Comparison of ENCODE assay signal across 24 cellular contexts in genomic region chr1:220315070-220315839, GRCh38. TPM values are rescaled to one million over a fixed set of nuclear protein-coding genes. Genes with fewer than 3 reads are reported as not detected.
A peak's percentile ranks its signal among the peaks of the same experiment; 100 is the strongest.
DNase-seq lines count a peak whose midpoint lies in the region; ATAC-seq, FAIRE-seq and TF ChIP-seq lines count a peak whose summit lies in the region.
"Had no signal": no experiment of that assay in that cellular context is flagged by ENCODE, and none has a peak within 500 bp of the region (broad histone marks: within the 10 kb centered on the region; RNA-seq: fewer than 3 reads in every experiment).

No MANE protein-coding gene starts in this region.

- DNase-seq in MCF 10A (ENCODE audit: unreplicated experiment), result peak; percentile 62
- no peak for DNase-seq in breast epithelium (ENCODE audit: low spot score in 2 of 2)
- DNase-seq in epithelial cell of prostate (ENCODE audit: low read depth, low spot score), result peak; percentile 18
- no peak for DNase-seq in heart right ventricle
- DNase-seq in stimulated activated effector memory CD8-positive, alpha-beta T cell treated with anti-CD3 and anti-CD28 coated beads, Interleukin-12 subunit alpha, Interleukin-12 subunit beta, amount 100 ng/mL, for 72 hours (ENCODE audit: low spot score in 2 of 2), result peak in 1 of 2 donors; percentile 38
- DNase-seq in stimulated activated CD4-positive, alpha-beta T cell treated with anti-CD3 and anti-CD28 coated beads, Interleukin-15, amount 100 ng/mL, for 24 hours, result no peak
- DNase-seq in urothelium cell line (ENCODE audit: low spot score), result no peak
- DNase-seq: 8988T; Caco-2; CD4-positive, alpha-beta memory T cell; DMS 273 treated with DMSO at 0.1 percent for 48 hours; NCI-H1417; NCI-H187 treated with DMSO at 0.1 percent for 48 hours; NCI-H226; NCI-H510A treated with DMSO at 0.1 percent for 48 hours; NCI-H82; OCI-M1; SHP77 had no signal

- POLR2A ChIA-PET in MCF 10A (lab: Yijun Ruan, JAX), result interaction anchor here (1.0 to 2.0 kb wide), 6 partner anchors 11 to 125 kb away, joined by 3 to 20 read pairs (median 4); no protein-coding TSS in a partner anchor

- H3K27me3 ChIP-seq in breast epithelium (no peaks in the 10 kb centered on the region), heart right ventricle (no peaks in the 10 kb centered on the region)
- H3K27me3 ChIP-seq: BLaER1 treated with 17β-estradiol and CSF1 and Interleukin-3, amounts not matched to agents 10 nM and 100 nM had no signal

- H3K4me3 ChIP-seq in breast epithelium (no peak overlapping the region), heart right ventricle (no peak overlapping the region)
- H3K4me3 ChIP-seq: BLaER1 treated with 17β-estradiol and CSF1 and Interleukin-3, amounts not matched to agents 10 nM and 100 nM had no signal

- no peaks in the 10 kb centered on the region for H3K27me3 Mint-ChIP-seq in MCF 10A (ENCODE audit: insufficient read depth, unreplicated experiment)

- H3K36me3 Mint-ChIP-seq in MCF 10A (ENCODE audit: insufficient read depth, unreplicated experiment), result no peaks in the 10 kb centered on the region
- H3K36me3 Mint-ChIP-seq in stimulated activated effector memory CD8-positive, alpha-beta T cell treated with anti-CD3 and anti-CD28 coated beads, Interleukin-12 subunit alpha, Interleukin-12 subunit beta, amount 100 ng/mL, for 72 hours, result no peaks in the 10 kb centered on the region
- H3K36me3 Mint-ChIP-seq: CD4-positive, alpha-beta memory T cell had no signal

- no peaks in the 10 kb centered on the region for H3K9me3 ChIP-seq in breast epithelium
- H3K9me3 ChIP-seq in heart right ventricle, result no peaks in the 10 kb centered on the region
- H3K9me3 ChIP-seq: BLaER1 treated with 17β-estradiol and CSF1 and Interleukin-3, amounts not matched to agents 10 nM and 100 nM; Caco-2 had no signal

- WGBS in heart right ventricle, 2 donors, result 36 to 54% methylated on average over 4 of the region's 4 CpGs

- no peak for FAIRE-seq in urothelium cell line (lab: Jason Lieb, UNC)
- FAIRE-seq: GM12891, H1 had no signal

- no peak for TF ChIP-seq POLR2A in breast epithelium (IDR thresholded peaks at IDR 0.05)

- no peak for TF ChIP-seq CTCF in MCF 10A (IDR thresholded peaks at IDR 0.05; ENCODE audit: unreplicated experiment)
- no peak for TF ChIP-seq CTCF in breast epithelium (IDR thresholded peaks at IDR 0.05)
- no peak for TF ChIP-seq CTCF in heart right ventricle (IDR thresholded peaks at IDR 0.05)

- BruUV-seq in MCF 10A (replicated peaks; lab: Mats Ljungman, UMichigan), result no TSS peak

- H3K9me3 Mint-ChIP-seq in MCF 10A (ENCODE audit: unreplicated experiment), result no peaks in the 10 kb centered on the region
- H3K9me3 Mint-ChIP-seq in stimulated activated effector memory CD8-positive, alpha-beta T cell treated with anti-CD3 and anti-CD28 coated beads, Interleukin-12 subunit alpha, Interleukin-12 subunit beta, amount 100 ng/mL, for 72 hours, result no peaks in the 10 kb centered on the region

- no peaks in the 10 kb centered on the region for H3K4me1 ChIP-seq in breast epithelium
- peaks cover 0 to 26% (median 9%) of the 10 kb centered on the region in 9 donors for H3K4me1 ChIP-seq in heart right ventricle
- H3K4me1 ChIP-seq: BLaER1 treated with 17β-estradiol and CSF1 and Interleukin-3, amounts not matched to agents 10 nM and 100 nM; Caco-2 had no signal

- intact Hi-C loops in MCF 10A (cut with micrococcal nuclease) (no loop called here), breast epithelium (cut with DNase I; ENCODE audit: low total_unique reads) (no loop called here), heart right ventricle (cut with DNase I) (no loop called here)

- no peak overlapping the region for H3K4me3 Mint-ChIP-seq in MCF 10A (ENCODE audit: unreplicated experiment)
- H3K4me3 Mint-ChIP-seq in stimulated activated effector memory CD8-positive, alpha-beta T cell treated with anti-CD3 and anti-CD28 coated beads, Interleukin-12 subunit alpha, Interleukin-12 subunit beta, amount 100 ng/mL, for 72 hours, result no peak overlapping the region
- H3K4me3 Mint-ChIP-seq: CD4-positive, alpha-beta memory T cell; IgD-negative memory B cell had no signal

- H3K27ac ChIP-seq in breast epithelium (no peak overlapping the region), epithelial cell of prostate (no peak overlapping the region), heart right ventricle (no peak overlapping the region)
- H3K27ac ChIP-seq: BLaER1 treated with 17β-estradiol and CSF1 and Interleukin-3, amounts not matched to agents 10 nM and 100 nM had no signal

- peaks cover 5% of the 10 kb centered on the region for H3K4me1 Mint-ChIP-seq in MCF 10A (ENCODE audit: insufficient read depth, unreplicated experiment)
- H3K4me1 Mint-ChIP-seq in stimulated activated effector memory CD8-positive, alpha-beta T cell treated with anti-CD3 and anti-CD28 coated beads, Interleukin-12 subunit alpha, Interleukin-12 subunit beta, amount 100 ng/mL, for 72 hours, result no peaks in the 10 kb centered on the region

- H3K27ac Mint-ChIP-seq in MCF 10A (ENCODE audit: low read depth, unreplicated experiment), result no peak overlapping the region
- H3K27ac Mint-ChIP-seq in stimulated activated effector memory CD8-positive, alpha-beta T cell treated with anti-CD3 and anti-CD28 coated beads, Interleukin-12 subunit alpha, Interleukin-12 subunit beta, amount 100 ng/mL, for 72 hours, result no peak overlapping the region
- H3K27ac Mint-ChIP-seq: IgD-negative memory B cell had no signal

- no peaks in the 10 kb centered on the region for H3K36me3 ChIP-seq in breast epithelium
- H3K36me3 ChIP-seq in heart right ventricle, result no peaks in the 10 kb centered on the region
- H3K36me3 ChIP-seq: BLaER1 treated with 17β-estradiol and CSF1 and Interleukin-3, amounts not matched to agents 10 nM and 100 nM had no signal

- CTCF ChIA-PET in MCF 10A (lab: Yijun Ruan, JAX), result interaction anchor here (0.7 to 1.3 kb wide), 9 partner anchors 9 to 511 kb away, joined by 3 to 5 read pairs (median 3); no protein-coding TSS in a partner anchor

- ATAC-seq in heart right ventricle, result peak in 5 of 8 donors; percentile 22 to 90 (median 57)
- peak; percentile 29 for ATAC-seq in stimulated activated effector memory CD8-positive, alpha-beta T cell treated with anti-CD3 and anti-CD28 coated beads, Interleukin-12 subunit alpha, Interleukin-12 subunit beta, amount 100 ng/mL, for 72 hours
- no peak for ATAC-seq in GM19328 (IDR thresholded peaks at IDR 0.05; ENCODE audit: unreplicated experiment)
- ATAC-seq: HCT116 had no signal

RNA-seq across cellular contexts. Expression of gene RAB3GAP2, which starts 43.0 kb away (rescaled TPM):
- total RNA-seq in MCF 10A (2022) (93.3 and 97.6 TPM in 2 replicates), breast epithelium (10 to 100 TPM; 30.9 to 43.2 (median 42.3) TPM), heart right ventricle (10 to 100 TPM; 21.9 to 35.8 (median 28.5) TPM)
- 10 to 100 TPM in 1 of 2 donors, 1 to 10 TPM in 1; 5.7 to 10.8 TPM for polyA plus RNA-seq in heart right ventricle

Comparison
In these comparisons a context has a peak if more than half of its experiments do, and no peak if none do; other contexts are left out.
1. DNase-seq: peak in MCF 10A (single experiment) and epithelial cell of prostate (single experiment); none in breast epithelium (0 of 2), heart right ventricle (0 of 2), stimulated activated CD4-positive, alpha-beta T cell treated with anti-CD3 and anti-CD28 coated beads, Interleukin-15, amount 100 ng/mL, for 24 hours (single experiment) and urothelium cell line (single experiment).